In the genomic region with DNA sequence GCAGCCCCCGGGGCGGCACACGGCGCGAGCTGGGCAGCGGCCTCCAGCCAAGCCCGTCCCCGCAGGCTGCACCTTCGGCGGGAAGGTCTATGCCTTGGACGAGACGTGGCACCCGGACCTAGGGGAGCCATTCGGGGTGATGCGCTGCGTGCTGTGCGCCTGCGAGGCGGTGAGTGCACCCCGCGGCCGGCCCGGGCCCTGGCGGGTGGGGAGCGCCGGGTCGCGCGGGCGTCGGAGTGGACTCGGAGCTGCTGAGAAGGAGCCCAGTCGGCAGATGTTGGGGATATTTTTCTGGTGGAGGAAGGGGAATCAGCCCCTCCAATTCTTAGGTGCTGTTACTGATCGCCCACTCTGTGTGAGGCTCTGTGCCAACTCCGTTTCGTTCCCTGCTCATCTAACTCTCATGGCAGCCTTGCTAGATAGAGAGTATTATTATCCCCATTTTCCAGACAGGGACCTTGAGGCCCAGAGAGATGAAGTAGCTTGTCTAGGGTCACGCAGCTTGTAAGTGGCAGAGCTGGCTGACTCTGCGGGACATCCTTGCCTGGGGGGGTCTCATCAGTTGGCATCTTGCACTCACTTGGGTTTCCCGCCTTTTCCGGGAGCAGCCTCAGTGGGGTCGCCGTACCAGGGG, we compare ENCODE assay signal across 8 cellular contexts. TPM values are rescaled to one million over a fixed set of nuclear protein-coding genes. Genes with fewer than 3 reads are reported as not detected.
A peak's percentile ranks its signal among the peaks of the same experiment; 100 is the strongest.
DNase-seq lines count a peak whose midpoint lies in the region; ATAC-seq and TF ChIP-seq lines count a peak whose summit lies in the region.

No MANE protein-coding gene starts in this region.

- no peak for TF ChIP-seq CTCF in astrocyte of the spinal cord (IDR thresholded peaks at IDR 0.05; ENCODE audit: low read depth, low read length)
- no peak for TF ChIP-seq CTCF in lung (IDR thresholded peaks at IDR 0.05; ENCODE audit: control extremely low read depth, extremely low read depth)
- no peak for TF ChIP-seq CTCF in thoracic aorta (IDR thresholded peaks at IDR 0.05)

- H3K9me3 Mint-ChIP-seq in activated CD4-positive, alpha-beta T cell treated with anti-CD3 and anti-CD28 coated beads, Interleukin-2, amount 10 ng/mL, durations not matched to agents 7 days and 5 days: no peaks in the 10 kb centered on the region

- H3K27me3 ChIP-seq in lung (ENCODE audit: control insufficient read depth, insufficient read depth) (no peaks in the 10 kb centered on the region), thoracic aorta (replicated peaks; ENCODE audit: insufficient read depth) (no peaks in the 10 kb centered on the region)

- in situ Hi-C loops in astrocyte of the spinal cord (cut with HindIII; ENCODE audit: low sequenced_read_pairs): no loop called here

- ATAC-seq in lung (ENCODE audit: insufficient read depth, low FRiP score): no peak
- no peak for ATAC-seq in thoracic aorta (ENCODE audit: insufficient number of reproducible peaks, low FRiP score, low read depth)

- peaks cover 0 to 9% of the 10 kb centered on the region in 2 donors for H3K4me1 ChIP-seq in lung (ENCODE audit: control insufficient read depth in 2 of 2, insufficient read depth in 2 of 2, low read length in 2 of 2)
- peaks cover 4 to 13% of the 10 kb centered on the region in 2 donors for H3K4me1 ChIP-seq in thoracic aorta (ENCODE audit: control insufficient read depth in 1 of 2, low read depth in 2 of 2)

- H3K27ac Mint-ChIP-seq in activated CD4-positive, alpha-beta T cell treated with anti-CD3 and anti-CD28 coated beads, Interleukin-2, amount 10 ng/mL, durations not matched to agents 7 days and 5 days: no peak overlapping the region

- no peak for DNase-seq in activated CD4-positive, alpha-beta T cell treated with anti-CD3 and anti-CD28 coated beads, Interleukin-2, amount 10 ng/mL, durations not matched to agents 7 days and 5 days
- no peak for DNase-seq in activated CD4-positive, alpha-beta T cell treated with anti-CD3 and anti-CD28 coated beads for 1 hour
- DNase-seq in astrocyte of the spinal cord (ENCODE audit: low read depth, low spot score): no peak
- no peak for DNase-seq in lung (ENCODE audit: low spot score)
- no peak for DNase-seq in thoracic aorta (ENCODE audit: low spot score)
- no peak for DNase-seq in middle frontal gyrus (ENCODE audit: extremely low spot score, low spot score)
- no peak for DNase-seq in globus pallidus (ENCODE audit: low spot score)
- no peak for DNase-seq in stimulated activated CD4-positive, alpha-beta T cell treated with anti-CD3 and anti-CD28 coated beads, Interleukin-1b, Interleukin-23, amount 100 ng/mL, for 48 hours

- 2% methylated on average over 39 to 42 of the region's 42 CpGs for WGBS in lung, 2 donors

- H3K36me3 ChIP-seq in lung (ENCODE audit: control insufficient read depth in 2 of 2, insufficient read depth in 2 of 2, low read length in 2 of 2) (no peaks in the 10 kb centered on the region), thoracic aorta (no peaks in the 10 kb centered on the region)

- H3K4me1 Mint-ChIP-seq in activated CD4-positive, alpha-beta T cell treated with anti-CD3 and anti-CD28 coated beads, Interleukin-2, amount 10 ng/mL, durations not matched to agents 7 days and 5 days: peaks cover 8% of the 10 kb centered on the region

- H3K9me3 ChIP-seq in lung (ENCODE audit: control insufficient read depth in 2 of 2, insufficient read depth in 1 of 2, low read length in 1 of 2): peaks cover 0 to 5% of the 10 kb centered on the region in 2 donors
- H3K9me3 ChIP-seq in thoracic aorta: no peaks in the 10 kb centered on the region

- CTCF ChIA-PET in activated CD4-positive, alpha-beta T cell treated with anti-CD3 and anti-CD28 coated beads, Interleukin-2, amount 10 ng/mL, durations not matched to agents 7 days and 5 days (lab: Charles Lee): interaction anchor here (1.4 to 3.9 kb wide), 2 partner anchors 9 to 147 kb away, joined by 4 to 12 read pairs; no protein-coding TSS in a partner anchor

- H3K27ac ChIP-seq in lung (ENCODE audit: low read depth in 1 of 2, low read length in 1 of 2) (no peak overlapping the region), thoracic aorta (no peak overlapping the region)

- peaks cover 2% of the 10 kb centered on the region for H3K36me3 Mint-ChIP-seq in activated CD4-positive, alpha-beta T cell treated with anti-CD3 and anti-CD28 coated beads, Interleukin-2, amount 10 ng/mL, durations not matched to agents 7 days and 5 days (ENCODE audit: low read depth)

- H3K4me3 ChIP-seq in astrocyte of the spinal cord (ENCODE audit: low read depth, low read length): peak overlapping the region; percentile 7
- peak overlapping the region; percentile 25 for H3K4me3 ChIP-seq in lung
- peak overlapping the region; percentile 77 for H3K4me3 ChIP-seq in thoracic aorta

- H3K4me3 Mint-ChIP-seq in activated CD4-positive, alpha-beta T cell treated with anti-CD3 and anti-CD28 coated beads, Interleukin-2, amount 10 ng/mL, durations not matched to agents 7 days and 5 days: peak overlapping the region; percentile 22

- POLR2A ChIA-PET in activated CD4-positive, alpha-beta T cell treated with anti-CD3 and anti-CD28 coated beads, Interleukin-2, amount 10 ng/mL, durations not matched to agents 7 days and 5 days (lab: Charles Lee): no interaction called here

- peaks cover 52% of the 10 kb centered on the region for H3K27me3 Mint-ChIP-seq in activated CD4-positive, alpha-beta T cell treated with anti-CD3 and anti-CD28 coated beads, Interleukin-2, amount 10 ng/mL, durations not matched to agents 7 days and 5 days

RNA-seq across cellular contexts. Expression of a gene that starts 0.9 kb away (rescaled TPM):
- total RNA-seq in activated CD4-positive, alpha-beta T cell treated with anti-CD3 and anti-CD28 coated beads, Interleukin-2, amount 10 ng/mL, durations not matched to agents 7 days and 5 days: not detected
- total RNA-seq in lung: 10 to 100 TPM in 1 of 2 donors, 1 to 10 TPM in 1; 6.7 to 16.7 TPM
- 1 to 10 TPM; 4.2 to 4.9 TPM for polyA plus RNA-seq in lung
- 10 to 100 TPM; 19.5 to 21.7 TPM for total RNA-seq in thoracic aorta

RNA-seq across cellular contexts. Expression of a gene that starts 2.7 kb away (rescaled TPM):
- total RNA-seq in activated CD4-positive, alpha-beta T cell treated with anti-CD3 and anti-CD28 coated beads, Interleukin-2, amount 10 ng/mL, durations not matched to agents 7 days and 5 days: not detected
- total RNA-seq in lung (under 1 TPM; 0.17 to 0.31 TPM), thoracic aorta (1 to 10 TPM in 1 of 2 donors, not detected in 1; 1.1 TPM)
- under 1 TPM; 0.18 to 0.22 TPM for polyA plus RNA-seq in lung

RNA-seq across cellular contexts. Expression of a gene that starts 19.2 kb away (rescaled TPM):
- 10 to 100 TPM; 74.4 to 79.9 TPM for total RNA-seq in activated CD4-positive, alpha-beta T cell treated with anti-CD3 and anti-CD28 coated beads, Interleukin-2, amount 10 ng/mL, durations not matched to agents 7 days and 5 days
- total RNA-seq in lung: 10 to 100 TPM; 46.4 to 71.7 TPM
- 100 to 1,000 TPM in 1 of 2 donors, 10 to 100 TPM in 1; 93.2 to 139 TPM for polyA plus RNA-seq in lung
- total RNA-seq in thoracic aorta: 10 to 100 TPM; 49.5 to 53.7 TPM

RNA-seq across cellular contexts. Expression of a gene that starts 19.3 kb away (rescaled TPM):
- 1 to 10 TPM; 3.0 to 3.6 TPM for total RNA-seq in activated CD4-positive, alpha-beta T cell treated with anti-CD3 and anti-CD28 coated beads, Interleukin-2, amount 10 ng/mL, durations not matched to agents 7 days and 5 days
- total RNA-seq in lung (1 to 10 TPM; 5.7 to 8.7 TPM), thoracic aorta (1 to 10 TPM; 4.3 to 8.0 TPM)
- polyA plus RNA-seq in lung: 1 to 10 TPM; 2.7 to 5.0 TPM

RNA-seq across cellular contexts. Expression of a gene that starts 43.3 kb away (rescaled TPM):
- 1 to 10 TPM; 3.6 to 4.4 TPM for total RNA-seq in activated CD4-positive, alpha-beta T cell treated with anti-CD3 and anti-CD28 coated beads, Interleukin-2, amount 10 ng/mL, durations not matched to agents 7 days and 5 days
- 10 to 100 TPM; 15.8 to 21.4 TPM for total RNA-seq in lung
- 10 to 100 TPM; 12.9 to 15.5 TPM for polyA plus RNA-seq in lung
- total RNA-seq in thoracic aorta: 10 to 100 TPM; 55.4 to 91.8 TPM

Comparison
In these comparisons a context has a peak if more than half of its experiments do, and no peak if none do; other contexts are left out.
1. H3K4me3 ChIP-seq: peak in every context shown above with its lines; median percentile 77 in thoracic aorta; 25 in lung; 7 in astrocyte of the spinal cord.
2. RNA of a gene that starts 0.9 kb away (total RNA-seq): 19.5 to 21.7 TPM in thoracic aorta and 6.7 to 16.7 TPM in lung; not detected in activated CD4-positive, alpha-beta T cell treated with anti-CD3 and anti-CD28 coated beads, Interleukin-2, amount 10 ng/mL, durations not matched to agents 7 days and 5 days; every median in the first group is over 4 times any median in the second.